9 cellular contexts compared by ENCODE assay signal in genomic region chr7:151231964-151232271, GRCh38. TPM values are rescaled to one million over a fixed set of nuclear protein-coding genes. Genes with fewer than 3 reads are reported as not detected.
DNase-seq lines count a peak whose midpoint lies in the region; ATAC-seq, FAIRE-seq and TF ChIP-seq lines count a peak whose summit lies in the region.
"Had no signal": no experiment of that assay in that cellular context is flagged by ENCODE, and none has a peak within 500 bp of the region (broad histone marks: within the 10 kb centered on the region; RNA-seq: fewer than 3 reads in every experiment).

No MANE protein-coding gene starts in this region.

- WGBS in suprapubic skin, result 4% methylated on average over 10 of the region's 10 CpGs

- H3K27ac ChIP-seq in keratinocyte (ENCODE audit: control insufficient read depth, insufficient read depth, low read length) (no peak overlapping the region), suprapubic skin (peak overlapping the region; percentile 78)

- no peak for DNase-seq in T-helper 2 cell treated with Interferon-gamma antibody and Interleukin-4, amounts not matched to agents 5 μg/mL and 100 μg/mL, for 36 hours (ENCODE audit: low spot score)
- DNase-seq in T-helper 2 cell, result no peak
- no peak for DNase-seq in activated naive CD4-positive, alpha-beta T cell treated with anti-CD3 and anti-CD28 coated beads, Interleukin-2, amount 50 U/mL, for 72 hours (ENCODE audit: low spot score in 2 of 2)
- no peak for DNase-seq in keratinocyte (ENCODE audit: low read depth, low spot score)
- DNase-seq in suprapubic skin (ENCODE audit: low spot score in 2 of 2), result no peak
- DNase-seq in iPS-NIHi7 (ENCODE audit: extremely low spot score), result no peak
- DNase-seq in CD1c-positive myeloid dendritic cell (ENCODE audit: extremely low spot score), result no peak
- no peak for DNase-seq in MV-4-11 (lab: John Stamatoyannopoulos, UW)

- H2AFZ ChIP-seq in keratinocyte (ENCODE audit: control insufficient read depth, low read length), result peak overlapping the region; percentile 93

- peaks cover 25% of the 10 kb centered on the region for H3K4me1 Mint-ChIP-seq in T-helper 2 cell treated with Interferon-gamma antibody and Interleukin-4, amounts not matched to agents 5 μg/mL and 100 μg/mL, for 36 hours (ENCODE audit: low read depth)

- no peaks in the 10 kb centered on the region for H3K9me1 ChIP-seq in keratinocyte (ENCODE audit: control insufficient read depth, extremely low read depth, insufficient read depth, low read length)

- peak overlapping the region; percentile 85 for H3K9ac ChIP-seq in keratinocyte (ENCODE audit: control insufficient read depth, extremely low read depth, insufficient read depth, low read length)

- peaks cover 17% of the 10 kb centered on the region for H3K36me3 Mint-ChIP-seq in T-helper 2 cell treated with Interferon-gamma antibody and Interleukin-4, amounts not matched to agents 5 μg/mL and 100 μg/mL, for 36 hours (ENCODE audit: low read depth)
- peaks cover 17 to 21% of the 10 kb centered on the region in 2 donors for H3K36me3 Mint-ChIP-seq in activated naive CD4-positive, alpha-beta T cell treated with anti-CD3 and anti-CD28 coated beads, Interleukin-2, amount 50 U/mL, for 72 hours

- dilution Hi-C loops in keratinocyte (cut with MboI; ENCODE audit: extremely low pct_ligation_motif_present, low sequenced_read_pairs), result no loop called here

- no peak for ATAC-seq in activated naive CD4-positive, alpha-beta T cell treated with anti-CD3 and anti-CD28 coated beads, Interleukin-2, amount 50 U/mL, for 72 hours

- peak overlapping the region; percentile 82 for H3K27ac Mint-ChIP-seq in T-helper 2 cell treated with Interferon-gamma antibody and Interleukin-4, amounts not matched to agents 5 μg/mL and 100 μg/mL, for 36 hours
- peak overlapping the region; percentile 95 to 99 for H3K27ac Mint-ChIP-seq in activated naive CD4-positive, alpha-beta T cell treated with anti-CD3 and anti-CD28 coated beads, Interleukin-2, amount 50 U/mL, for 72 hours

- H3K27me3 Mint-ChIP-seq in T-helper 2 cell treated with Interferon-gamma antibody and Interleukin-4, amounts not matched to agents 5 μg/mL and 100 μg/mL, for 36 hours (ENCODE audit: low read depth), result peaks cover 4% of the 10 kb centered on the region

- TF ChIP-seq EP300 in suprapubic skin (IDR thresholded peaks at IDR 0.05), result no peak

- H3K36me3 ChIP-seq in keratinocyte (ENCODE audit: control insufficient read depth in 2 of 2, extremely low read depth in 1 of 2, insufficient read depth in 2 of 2, low read length in 2 of 2) (peaks cover 13 to 19% of the 10 kb centered on the region in 2 experiments), suprapubic skin (peaks cover 19% of the 10 kb centered on the region)

- no peak for TF ChIP-seq POLR2A in suprapubic skin (IDR thresholded peaks at IDR 0.05)

- H3K4me3 ChIP-seq in keratinocyte (ENCODE audit: control insufficient read depth in 2 of 3, extremely low read depth in 1 of 3, insufficient read depth in 2 of 3, low read depth in 1 of 3, low read length in 3 of 3) (peak overlapping the region; percentile 81 to 98 (median 94)), suprapubic skin (peak overlapping the region; percentile 87)

- H3K4me1 ChIP-seq in keratinocyte (ENCODE audit: control insufficient read depth, extremely low read depth, insufficient read depth, low read length) (peaks cover 23% of the 10 kb centered on the region), suprapubic skin (peaks cover 39% of the 10 kb centered on the region)

- TF ChIP-seq CTCF in keratinocyte (optimal IDR thresholded peaks at IDR 0.05 in 1 of 3, IDR thresholded peaks at IDR 0.05 in 1 of 3, conservative IDR thresholded peaks at IDR 0.05 in 1 of 3; ENCODE audit: extremely low read depth in 1 of 3, insufficient read depth in 2 of 3, low read length in 3 of 3), result no peak
- no peak for TF ChIP-seq CTCF in suprapubic skin (IDR thresholded peaks at IDR 0.05)

- H3K4me2 ChIP-seq in keratinocyte (ENCODE audit: control insufficient read depth, extremely low read depth, insufficient read depth, low read depth, low read length), result peak overlapping the region; percentile 94

- H3K4me3 Mint-ChIP-seq in T-helper 2 cell treated with Interferon-gamma antibody and Interleukin-4, amounts not matched to agents 5 μg/mL and 100 μg/mL, for 36 hours, result peak overlapping the region; percentile 94

- H3K27me3 ChIP-seq in keratinocyte (ENCODE audit: control insufficient read depth, extremely low read depth, insufficient read depth, low read length) (no peaks in the 10 kb centered on the region), suprapubic skin (no peaks in the 10 kb centered on the region)

- H3K9me3 ChIP-seq in keratinocyte (ENCODE audit: control insufficient read depth, low read depth, low read length) (no peaks in the 10 kb centered on the region), suprapubic skin (no peaks in the 10 kb centered on the region)

- no peak for FAIRE-seq in keratinocyte (lab: Jason Lieb, UNC)

- H3K79me2 ChIP-seq in keratinocyte (ENCODE audit: control insufficient read depth, insufficient read depth, low read length), result peaks cover 43% of the 10 kb centered on the region

- H3K9me3 Mint-ChIP-seq in T-helper 2 cell treated with Interferon-gamma antibody and Interleukin-4, amounts not matched to agents 5 μg/mL and 100 μg/mL, for 36 hours, result no peaks in the 10 kb centered on the region
- no peaks in the 10 kb centered on the region for H3K9me3 Mint-ChIP-seq in activated naive CD4-positive, alpha-beta T cell treated with anti-CD3 and anti-CD28 coated beads, Interleukin-2, amount 50 U/mL, for 72 hours

- H4K20me1 ChIP-seq in keratinocyte (ENCODE audit: control insufficient read depth, extremely low read depth, insufficient read depth, low read length), result peaks cover 8% of the 10 kb centered on the region

RNA-seq across cellular contexts. Expression of gene CHPF2, which starts 0.4 kb away (rescaled TPM):
- total RNA-seq in activated naive CD4-positive, alpha-beta T cell treated with anti-CD3 and anti-CD28 coated beads, Interleukin-2, amount 50 U/mL, for 72 hours, result 10 to 100 TPM; 26.7 to 29.3 TPM
- polyA plus RNA-seq in keratinocyte, result 16.2 to 33.0 TPM (median 26.0 TPM) in 3 replicates
- polyA plus RNA-seq in keratinocyte (2011; ENCODE audit: low read depth), result 10.8 TPM
- 7.2 and 13.1 TPM in 2 replicates for polyA plus RNA-seq in keratinocyte (2011; cell fraction: cytosol; rRNA removed)
- 67.1 and 88.3 TPM in 2 replicates for polyA plus RNA-seq in keratinocyte (2011; cell fraction: nucleus; rRNA removed)
- 16.8 and 35.8 TPM in 2 replicates for polyA plus RNA-seq in keratinocyte (2012; ENCODE audit: low replicate concordance)
- 22.9 to 65.2 TPM (median 29.1 TPM) in 3 replicates for polyA minus RNA-seq in keratinocyte
- 37.6 TPM for polyA minus RNA-seq in keratinocyte (2011; cell fraction: cytosol; rRNA and poly(A)+ RNA removed)
- polyA minus RNA-seq in keratinocyte (2011; cell fraction: nucleus; rRNA and poly(A)+ RNA removed), result 99.4 and 99.8 TPM in 2 replicates
- total RNA-seq in suprapubic skin, result 10 to 100 TPM; 21.5 to 28.6 (median 25.4) TPM

RNA-seq across cellular contexts. Expression of gene ABCF2, which starts 4.9 kb away (rescaled TPM):
- total RNA-seq in activated naive CD4-positive, alpha-beta T cell treated with anti-CD3 and anti-CD28 coated beads, Interleukin-2, amount 50 U/mL, for 72 hours, result 10 to 100 TPM; 23.5 to 33.6 TPM
- 33.3 to 68.6 TPM (median 43.6 TPM) in 3 replicates for polyA plus RNA-seq in keratinocyte
- 12.4 TPM for polyA plus RNA-seq in keratinocyte (2011; ENCODE audit: low read depth)
- 60.0 and 61.5 TPM in 2 replicates for polyA plus RNA-seq in keratinocyte (2011; cell fraction: cytosol; rRNA removed)
- polyA plus RNA-seq in keratinocyte (2011; cell fraction: nucleus; rRNA removed), result 58.1 and 59.3 TPM in 2 replicates
- 27.9 and 54.2 TPM in 2 replicates for polyA plus RNA-seq in keratinocyte (2012; ENCODE audit: low replicate concordance)
- polyA minus RNA-seq in keratinocyte, result 57.5 to 64.0 TPM (median 62.2 TPM) in 3 replicates
- polyA minus RNA-seq in keratinocyte (2011; cell fraction: cytosol; rRNA and poly(A)+ RNA removed), result 38.0 TPM
- polyA minus RNA-seq in keratinocyte (2011; cell fraction: nucleus; rRNA and poly(A)+ RNA removed), result 21.0 and 32.6 TPM in 2 replicates
- 10 to 100 TPM; 25.3 to 96.5 (median 40.1) TPM for total RNA-seq in suprapubic skin

RNA-seq across cellular contexts. Expression of gene SMARCD3, which starts 16.6 kb away (rescaled TPM):
- total RNA-seq in activated naive CD4-positive, alpha-beta T cell treated with anti-CD3 and anti-CD28 coated beads, Interleukin-2, amount 50 U/mL, for 72 hours, result 1 to 10 TPM; 2.4 to 10.0 TPM
- polyA plus RNA-seq in keratinocyte, result 3.0 to 6.0 TPM (median 3.1 TPM) in 3 replicates
- polyA plus RNA-seq in keratinocyte (2011; ENCODE audit: low read depth), result 6.9 TPM
- 4.0 and 6.1 TPM in 2 replicates for polyA plus RNA-seq in keratinocyte (2011; cell fraction: cytosol; rRNA removed)
- polyA plus RNA-seq in keratinocyte (2011; cell fraction: nucleus; rRNA removed), result 10.1 and 16.9 TPM in 2 replicates
- 5.1 and 10.8 TPM in 2 replicates for polyA plus RNA-seq in keratinocyte (2012; ENCODE audit: low replicate concordance)
- 2.1 to 5.4 TPM (median 2.3 TPM) in 3 replicates for polyA minus RNA-seq in keratinocyte
- polyA minus RNA-seq in keratinocyte (2011; cell fraction: cytosol; rRNA and poly(A)+ RNA removed), result 4.8 TPM
- 2.4 and 4.1 TPM in 2 replicates for polyA minus RNA-seq in keratinocyte (2011; cell fraction: nucleus; rRNA and poly(A)+ RNA removed)
- 10 to 100 TPM in 2 of 4 donors, 1 to 10 TPM in 2; 9.6 to 15.8 (median 10.9) TPM for total RNA-seq in suprapubic skin

RNA-seq across cellular contexts. Expression of gene H2BK1, which starts 21.6 kb away (rescaled TPM):
- 1 to 10 TPM in 1 of 2 donors, not detected in 1; 1.2 TPM for total RNA-seq in activated naive CD4-positive, alpha-beta T cell treated with anti-CD3 and anti-CD28 coated beads, Interleukin-2, amount 50 U/mL, for 72 hours
- not detected in 3 replicates for polyA plus RNA-seq in keratinocyte
- polyA plus RNA-seq in keratinocyte (2011; ENCODE audit: low read depth), result not detected
- polyA plus RNA-seq in keratinocyte (2011; cell fraction: cytosol; rRNA removed), result not detected in 2 replicates
- polyA plus RNA-seq in keratinocyte (2011; cell fraction: nucleus; rRNA removed), result not detected in 2 replicates
- not detected in 2 replicates for polyA plus RNA-seq in keratinocyte (2012; ENCODE audit: low replicate concordance)
- not detected in 3 replicates for polyA minus RNA-seq in keratinocyte
- not detected for polyA minus RNA-seq in keratinocyte (2011; cell fraction: cytosol; rRNA and poly(A)+ RNA removed)
- polyA minus RNA-seq in keratinocyte (2011; cell fraction: nucleus; rRNA and poly(A)+ RNA removed), result not detected in 2 replicates
- not detected for total RNA-seq in suprapubic skin
- total RNA-seq: subcutaneous adipose tissue had no signal

RNA-seq across cellular contexts. Expression of gene ASB10, which starts 44.9 kb away (rescaled TPM):
- not detected for total RNA-seq in activated naive CD4-positive, alpha-beta T cell treated with anti-CD3 and anti-CD28 coated beads, Interleukin-2, amount 50 U/mL, for 72 hours
- not detected in 3 replicates for polyA plus RNA-seq in keratinocyte
- polyA plus RNA-seq in keratinocyte (2011; ENCODE audit: low read depth), result not detected
- polyA plus RNA-seq in keratinocyte (2011; cell fraction: cytosol; rRNA removed), result not detected in 2 replicates
- not detected in 2 replicates for polyA plus RNA-seq in keratinocyte (2011; cell fraction: nucleus; rRNA removed)
- not detected in 2 replicates for polyA plus RNA-seq in keratinocyte (2012; ENCODE audit: low replicate concordance)
- not detected in 3 replicates for polyA minus RNA-seq in keratinocyte
- not detected for polyA minus RNA-seq in keratinocyte (2011; cell fraction: cytosol; rRNA and poly(A)+ RNA removed)
- not detected in 2 replicates for polyA minus RNA-seq in keratinocyte (2011; cell fraction: nucleus; rRNA and poly(A)+ RNA removed)
- not detected for total RNA-seq in suprapubic skin
- total RNA-seq: subcutaneous adipose tissue had no signal
